8 cellular contexts compared by ENCODE assay signal in the genomic region with DNA sequence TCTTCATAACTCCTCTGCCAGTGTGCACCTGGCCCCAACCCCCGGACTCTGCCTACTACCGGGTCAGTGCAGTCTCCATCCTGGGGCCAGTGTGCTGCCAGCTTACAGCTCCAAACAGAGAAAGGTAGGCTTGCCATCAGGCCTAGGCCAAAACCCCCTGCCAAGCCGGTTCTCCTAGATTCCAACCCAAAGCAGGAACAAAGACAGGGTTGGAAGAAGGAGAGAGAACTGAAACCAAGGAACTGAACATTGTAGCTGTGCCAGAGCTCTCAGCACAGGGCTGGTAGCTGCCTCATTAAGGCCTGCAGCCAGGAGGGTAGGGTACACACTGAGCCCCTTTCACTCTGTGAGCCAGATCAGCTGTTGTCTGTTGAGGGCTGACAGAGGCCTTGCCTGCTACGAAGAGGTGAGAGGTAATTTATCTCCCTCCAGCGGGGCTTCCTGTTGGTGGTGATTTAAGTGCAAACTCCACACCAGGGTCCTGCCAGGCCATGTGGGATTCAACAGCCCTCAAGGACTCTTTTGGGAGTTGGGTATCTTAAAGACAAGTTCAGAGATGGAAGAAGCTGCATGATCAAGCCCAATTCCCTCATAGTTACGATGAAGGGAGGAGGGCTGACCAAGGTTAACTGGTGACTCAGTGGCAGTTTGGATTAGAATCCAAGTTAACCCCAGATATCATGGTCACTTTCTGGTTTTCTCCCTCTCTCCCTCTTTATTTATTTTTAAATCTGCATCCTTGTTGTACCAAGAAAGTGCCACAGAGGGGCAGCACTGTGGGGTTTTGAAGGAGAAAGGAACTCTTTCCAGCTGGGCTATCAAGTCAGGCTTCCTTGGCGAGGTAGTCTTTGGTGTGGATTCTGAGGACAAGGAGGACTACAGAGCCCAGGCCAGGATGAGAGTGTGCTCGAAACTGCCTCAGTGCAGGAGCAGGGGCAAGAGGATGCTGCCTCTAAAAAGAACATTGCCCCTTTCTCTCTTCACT. TPM values are rescaled to one million over a fixed set of nuclear protein-coding genes. Genes with fewer than 3 reads are reported as not detected.
DNase-seq lines count a peak whose midpoint lies in the region; ATAC-seq and TF ChIP-seq lines count a peak whose summit lies in the region.

No MANE protein-coding gene starts in this region.

- POLR2A ChIA-PET in RWPE1 (lab: Yijun Ruan, JAX; ENCODE audit: low non-redundant PET): no interaction called here
- POLR2A ChIA-PET in naive thymus-derived CD8-positive, alpha-beta T cell (lab: Charles Lee): no interaction called here

- no peak overlapping the region for H3K4me3 Mint-ChIP-seq in naive thymus-derived CD8-positive, alpha-beta T cell

- in situ Hi-C loops in GM13976 (cut with MboI; ENCODE audit: low sequenced_read_pairs, unreplicated experiment): no loop called here

- no peak overlapping the region for H3K27ac ChIP-seq in RWPE1

- no peak overlapping the region for H3K4me3 ChIP-seq in retinal pigment epithelial cell (ENCODE audit: low read length)

- H3K27ac Mint-ChIP-seq in naive thymus-derived CD8-positive, alpha-beta T cell: no peak overlapping the region

- H3K27me3 Mint-ChIP-seq in naive thymus-derived CD8-positive, alpha-beta T cell: peaks cover 0 to 35% (median 14%) of the 10 kb centered on the region in 5 donors

- DNase-seq in GM13976 (ENCODE audit: low spot score) (no peak), RWPE1 (ENCODE audit: low spot score) (peak; percentile 26), foreskin melanocyte (peak; percentile 28), retinal pigment epithelial cell (ENCODE audit: low read depth) (no peak), GDM1 (lab: John Stamatoyannopoulos, UW) (no peak)
- DNase-seq in naive thymus-derived CD8-positive, alpha-beta T cell: no peak

- H3K4me1 Mint-ChIP-seq in naive thymus-derived CD8-positive, alpha-beta T cell: peaks cover 0 to 30% (median 2%) of the 10 kb centered on the region in 4 donors

- TF ChIP-seq CTCF in GM13976 (IDR thresholded peaks at IDR 0.05; ENCODE audit: borderline replicate concordance, control extremely low read depth, extremely low read depth, insufficient read depth, missing control alignments): peak; percentile 28
- TF ChIP-seq CTCF in RWPE1 (conservative IDR thresholded peaks at IDR 0.05; ENCODE audit: low read depth): no peak; the same call in 1 of the 2 replicates
- TF ChIP-seq CTCF in retinal pigment epithelial cell (conservative IDR thresholded peaks at IDR 0.05; ENCODE audit: low read depth, low read length): peak; percentile 68

- ATAC-seq in HG03520 (IDR thresholded peaks at IDR 0.05; ENCODE audit: unreplicated experiment): no peak
- no peak for ATAC-seq in naive thymus-derived CD8-positive, alpha-beta T cell
- no peak for ATAC-seq in HG02885 (IDR thresholded peaks at IDR 0.05; ENCODE audit: poor library complexity, unreplicated experiment)

- CTCF ChIA-PET in RWPE1 (lab: Yijun Ruan, JAX): interaction anchor here (0.7 to 1.9 kb wide), 7 partner anchors 9 to 153 kb away, joined by 3 to 7 read pairs (median 5); no protein-coding TSS in a partner anchor

- no peaks in the 10 kb centered on the region for H3K36me3 Mint-ChIP-seq in naive thymus-derived CD8-positive, alpha-beta T cell

- no peaks in the 10 kb centered on the region for H3K9me3 Mint-ChIP-seq in naive thymus-derived CD8-positive, alpha-beta T cell

RNA-seq across cellular contexts. Expression of a gene that starts 48.1 kb away (rescaled TPM):
- total RNA-seq in naive thymus-derived CD8-positive, alpha-beta T cell: 1 to 10 TPM in 1 of 2 experiments, under 1 TPM in 1; 0.83 to 1.6 TPM
- 1 to 10 TPM in 1 of 3 donors, under 1 TPM in 2; 0.31 to 5.6 (median 0.74) TPM for polyA plus RNA-seq in naive thymus-derived CD8-positive, alpha-beta T cell

Comparison
In these comparisons a context has a peak if more than half of its experiments do, and no peak if none do; other contexts are left out.
1. DNase-seq: peak in RWPE1 (single experiment) and foreskin melanocyte (single experiment); none in GM13976 (single experiment), retinal pigment epithelial cell (single experiment), GDM1 (single experiment) and naive thymus-derived CD8-positive, alpha-beta T cell (0 of 10).